In genomic region chr2:219951111-219951510, GRCh38 we compare ENCODE assay signal across 13 cellular contexts.
A peak's percentile ranks its signal among the peaks of the same experiment; 100 is the strongest.
DNase-seq lines count a peak whose midpoint lies in the region; TF ChIP-seq lines count a peak whose summit lies in the region.
"Had no signal": no experiment of that assay in that cellular context is flagged by ENCODE, and none has a peak within 500 bp of the region (broad histone marks: within the 10 kb centered on the region; RNA-seq: fewer than 3 reads in every experiment).

No MANE protein-coding gene starts in this region.

- intact Hi-C loops in activated CD4-positive, alpha-beta T cell treated with anti-CD3 and anti-CD28 coated beads, Interleukin-2, amount 10 ng/mL, durations not matched to agents 24 days and 14 days (cut with micrococcal nuclease), result no loop called here

- H3K4me1 ChIP-seq in BE2C, result no peaks in the 10 kb centered on the region
- H3K4me1 ChIP-seq: Caco-2 had no signal

- no peaks in the 10 kb centered on the region for H3K4me1 Mint-ChIP-seq in activated CD4-positive, alpha-beta T cell treated with anti-CD3 and anti-CD28 coated beads, Interleukin-2, amount 10 ng/mL, durations not matched to agents 24 days and 14 days

- H3K4me3 ChIP-seq in BE2C (ENCODE audit: low read depth, low read length), result no peak overlapping the region
- H3K4me3 ChIP-seq: GM23338 had no signal

- no peaks in the 10 kb centered on the region for H3K36me3 ChIP-seq in BE2C

- no peak for TF ChIP-seq CTCF in BE2C (IDR thresholded peaks at IDR 0.05; ENCODE audit: low read depth, low read length)

- no peaks in the 10 kb centered on the region; the same call in 1 of the 2 replicates for H3K27me3 ChIP-seq in BE2C

- no peak overlapping the region for H3K27ac Mint-ChIP-seq in activated CD4-positive, alpha-beta T cell treated with anti-CD3 and anti-CD28 coated beads, Interleukin-2, amount 10 ng/mL, durations not matched to agents 24 days and 14 days
- H3K27ac Mint-ChIP-seq: CD4-positive, alpha-beta T cell; GM23338 had no signal

- no peaks in the 10 kb centered on the region for H3K9me3 Mint-ChIP-seq in activated CD4-positive, alpha-beta T cell treated with anti-CD3 and anti-CD28 coated beads, Interleukin-2, amount 10 ng/mL, durations not matched to agents 24 days and 14 days
- H3K9me3 Mint-ChIP-seq: CD4-positive, alpha-beta T cell had no signal

- DNase-seq in Ammon's horn (ENCODE audit: low spot score) (peak; percentile 11), G401 (ENCODE audit: low spot score) (peak; percentile 13), cerebellar cortex (ENCODE audit: low spot score) (peak; percentile 11), myocyte (ENCODE audit: low read depth) (peak; percentile 11), NCI-H82 treated with DMSO at 0.1 percent for 48 hours (lab: John Stamatoyannopoulos, UW; ENCODE audit: unreplicated experiment) (no peak), BE2C (no peak)
- no peak for DNase-seq in activated CD4-positive, alpha-beta T cell treated with anti-CD3 and anti-CD28 coated beads, Interleukin-2, amount 10 ng/mL, durations not matched to agents 24 days and 14 days
- DNase-seq: Caco-2; CD4-positive, alpha-beta T cell; DMS79 treated with DMSO at 0.1 percent for 48 hours; EL; KG1 had no signal

- H3K36me3 Mint-ChIP-seq in activated CD4-positive, alpha-beta T cell treated with anti-CD3 and anti-CD28 coated beads, Interleukin-2, amount 10 ng/mL, durations not matched to agents 24 days and 14 days (ENCODE audit: low read depth), result no peaks in the 10 kb centered on the region

- H3K4me3 Mint-ChIP-seq in activated CD4-positive, alpha-beta T cell treated with anti-CD3 and anti-CD28 coated beads, Interleukin-2, amount 10 ng/mL, durations not matched to agents 24 days and 14 days, result no peak overlapping the region
- H3K4me3 Mint-ChIP-seq: CD4-positive, alpha-beta T cell; GM23338 had no signal

- in situ Hi-C loops in G401 (cut with HindIII; ENCODE audit: low sequenced_read_pairs), result no loop called here

- no peaks in the 10 kb centered on the region for H3K27me3 Mint-ChIP-seq in activated CD4-positive, alpha-beta T cell treated with anti-CD3 and anti-CD28 coated beads, Interleukin-2, amount 10 ng/mL, durations not matched to agents 24 days and 14 days

- H3K9me3 ChIP-seq in BE2C, result no peaks in the 10 kb centered on the region

Comparison
In these comparisons a context has a peak if more than half of its experiments do, and no peak if none do; other contexts are left out.
1. DNase-seq: peak in Ammon's horn (single experiment), G401 (single experiment), cerebellar cortex (single experiment) and myocyte (single experiment); none in NCI-H82 treated with DMSO at 0.1 percent for 48 hours (single experiment), activated CD4-positive, alpha-beta T cell treated with anti-CD3 and anti-CD28 coated beads, Interleukin-2, amount 10 ng/mL, durations not matched to agents 24 days and 14 days (single experiment) and BE2C (single experiment).